ENCODE assay signal across 1 cellular context in genomic region chr2:74493546-74493945, GRCh38.
TF ChIP-seq lines count a peak whose summit lies in the region.

No MANE protein-coding gene starts in this region.

TF ChIP-seq in IMR-90, 13 proteins besides CTCF, POLR2A, EP300 and RAD21:
- TF ChIP-seq RFX5 (IDR thresholded peaks at IDR 0.05; ENCODE audit: low read depth, low read length), result no peak
- no peak for TF ChIP-seq MAZ (IDR thresholded peaks at IDR 0.05; ENCODE audit: borderline replicate concordance, low read depth, low read length)
- no peak for TF ChIP-seq BHLHE40 (IDR thresholded peaks at IDR 0.05; ENCODE audit: low read depth, low read length)
- no peak for TF ChIP-seq SMC3 (IDR thresholded peaks at IDR 0.05; ENCODE audit: low read depth, low read length)
- no peak for TF ChIP-seq CHD1 (IDR thresholded peaks at IDR 0.05; ENCODE audit: low read depth, low read length)
- no peak for TF ChIP-seq CEBPB (IDR thresholded peaks at IDR 0.05; ENCODE audit: low read depth, low read length)
- TF ChIP-seq NFE2L2 (IDR thresholded peaks at IDR 0.05; ENCODE audit: low read depth, low read length), result no peak
- no peak for TF ChIP-seq RCOR1 (IDR thresholded peaks at IDR 0.05; ENCODE audit: insufficient replicate concordance, low read length)
- no peak for TF ChIP-seq FOS (IDR thresholded peaks at IDR 0.05; ENCODE audit: low read depth, low read length)
- TF ChIP-seq USF2 (IDR thresholded peaks at IDR 0.05; ENCODE audit: low read depth, low read length), result no peak
- no peak for TF ChIP-seq MAFK (IDR thresholded peaks at IDR 0.05; ENCODE audit: low read depth, low read length)
- no peak for TF ChIP-seq ELK1 (IDR thresholded peaks at IDR 0.05; ENCODE audit: borderline replicate concordance, low read depth, low read length)
- TF ChIP-seq MXI1 (IDR thresholded peaks at IDR 0.05; ENCODE audit: borderline replicate concordance, low read depth, low read length), result no peak
